In the genomic region with DNA sequence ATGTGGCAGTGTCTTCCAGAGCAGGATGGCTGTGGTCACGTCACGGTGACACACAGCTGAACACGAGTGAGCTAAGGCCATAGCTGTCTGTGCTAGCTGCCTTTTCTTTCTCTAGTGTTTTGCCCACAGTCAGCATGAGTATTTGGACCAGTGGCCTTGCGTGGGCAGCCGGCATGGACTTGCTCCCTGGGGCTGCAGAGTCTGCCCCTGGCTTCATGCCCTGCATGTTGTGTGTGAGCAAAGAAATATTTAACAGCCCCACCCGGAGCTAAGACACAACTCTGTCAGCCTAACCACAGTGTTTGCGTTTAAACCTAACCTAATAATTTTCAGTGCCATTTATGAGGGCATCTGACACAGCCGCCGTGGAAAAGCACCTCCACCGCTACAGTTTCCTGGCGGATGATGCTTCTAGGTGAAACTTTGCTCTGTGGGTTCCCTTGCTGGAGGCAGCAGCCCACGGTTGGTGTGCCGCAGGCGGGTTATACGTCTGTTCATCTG, we compare ENCODE assay signal across 1 cellular context.
TF ChIP-seq lines count a peak whose summit lies in the region.

No MANE protein-coding gene starts in this region.

TF ChIP-seq in HepG2, 621 proteins besides CTCF, POLR2A, EP300 and RAD21 (continued from another document):
- TF ChIP-seq, protein P1, sequence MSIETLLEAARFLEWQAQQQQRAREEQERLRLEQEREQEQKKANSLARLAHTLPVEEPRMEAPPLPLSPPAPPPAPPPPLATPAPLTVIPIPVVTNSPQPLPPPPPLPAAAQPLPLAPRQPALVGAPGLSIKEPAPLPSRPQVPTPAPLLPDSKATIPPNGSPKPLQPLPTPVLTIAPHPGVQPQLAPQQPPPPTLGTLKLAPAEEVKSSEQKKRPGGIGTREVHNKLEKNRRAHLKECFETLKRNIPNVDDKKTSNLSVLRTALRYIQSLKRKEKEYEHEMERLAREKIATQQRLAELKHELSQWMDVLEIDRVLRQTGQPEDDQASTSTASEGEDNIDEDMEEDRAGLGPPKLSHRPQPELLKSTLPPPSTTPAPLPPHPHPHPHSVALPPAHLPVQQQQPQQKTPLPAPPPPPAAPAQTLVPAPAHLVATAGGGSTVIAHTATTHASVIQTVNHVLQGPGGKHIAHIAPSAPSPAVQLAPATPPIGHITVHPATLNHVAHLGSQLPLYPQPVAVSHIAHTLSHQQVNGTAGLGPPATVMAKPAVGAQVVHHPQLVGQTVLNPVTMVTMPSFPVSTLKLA (IDR thresholded peaks at IDR 0.05), result no peak
- TF ChIP-seq, protein P2, sequence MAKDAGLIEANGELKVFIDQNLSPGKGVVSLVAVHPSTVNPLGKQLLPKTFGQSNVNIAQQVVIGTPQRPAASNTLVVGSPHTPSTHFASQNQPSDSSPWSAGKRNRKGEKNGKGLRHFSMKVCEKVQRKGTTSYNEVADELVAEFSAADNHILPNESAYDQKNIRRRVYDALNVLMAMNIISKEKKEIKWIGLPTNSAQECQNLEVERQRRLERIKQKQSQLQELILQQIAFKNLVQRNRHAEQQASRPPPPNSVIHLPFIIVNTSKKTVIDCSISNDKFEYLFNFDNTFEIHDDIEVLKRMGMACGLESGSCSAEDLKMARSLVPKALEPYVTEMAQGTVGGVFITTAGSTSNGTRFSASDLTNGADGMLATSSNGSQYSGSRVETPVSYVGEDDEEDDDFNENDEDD (CRISPR knock-in tag; IDR thresholded peaks at IDR 0.05; ENCODE audit: borderline replicate concordance), result no peak
- no peak for TF ChIP-seq KLF11 (CRISPR knock-in tag; IDR thresholded peaks at IDR 0.05)
- no peak for TF ChIP-seq ZNF589 (CRISPR knock-in tag; conservative IDR thresholded peaks at IDR 0.05)
- no peak for TF ChIP-seq ZIK1 (CRISPR knock-in tag; IDR thresholded peaks at IDR 0.05; ENCODE audit: borderline replicate concordance, low read depth)
